Comparison of ENCODE assay signal across 20 cellular contexts in the genomic region with DNA sequence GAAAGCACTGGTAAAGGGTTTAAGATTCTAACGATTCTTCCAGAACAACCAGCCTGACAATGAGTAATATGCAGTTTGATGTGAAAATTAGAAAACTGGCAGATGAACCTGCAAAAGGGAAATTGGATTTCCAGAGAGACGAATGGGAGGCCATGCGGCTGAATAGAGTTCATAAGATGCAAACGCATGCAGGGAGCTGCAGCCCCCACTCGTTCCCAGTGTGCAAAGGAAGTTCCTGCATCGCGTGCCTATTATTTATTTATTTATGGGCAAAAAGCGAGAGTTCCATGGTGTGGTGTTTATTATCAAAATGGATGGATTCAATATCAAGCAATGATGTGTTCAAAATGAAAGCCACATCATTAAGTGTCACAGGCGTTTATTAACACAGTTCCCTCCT.
DNase-seq lines count a peak whose midpoint lies in the region; ATAC-seq and TF ChIP-seq lines count a peak whose summit lies in the region.
"Had no signal": no experiment of that assay in that cellular context is flagged by ENCODE, and none has a peak within 500 bp of the region (broad histone marks: within the 10 kb centered on the region; RNA-seq: fewer than 3 reads in every experiment).

No MANE protein-coding gene starts in this region.

- H3K4me3 Mint-ChIP-seq in osteocyte (ENCODE audit: unreplicated experiment) = no peak overlapping the region
- H3K4me3 Mint-ChIP-seq: CD8-positive, alpha-beta T cell had no signal

- H3K27me3 Mint-ChIP-seq in osteocyte (ENCODE audit: unreplicated experiment) = peaks cover 8% of the 10 kb centered on the region

- H3K27ac Mint-ChIP-seq in osteocyte (ENCODE audit: unreplicated experiment) = no peak overlapping the region
- H3K27ac Mint-ChIP-seq: CD8-positive, alpha-beta T cell had no signal

- peak overlapping the region; percentile 49 for H3K4me3 ChIP-seq in ACC112 (ENCODE audit: low read depth, low read length)
- H3K4me3 ChIP-seq in WI38 (ENCODE audit: low read depth, low read length) = peak overlapping the region; percentile 43
- peak overlapping the region; percentile 5 to 38 (median 27) for H3K4me3 ChIP-seq in fibroblast of lung (replicated peaks in 1 of 4; ENCODE audit: control extremely low read depth in 1 of 4, insufficient read depth in 1 of 4, low read depth in 3 of 4, low read length in 4 of 4)
- H3K4me3 ChIP-seq: BLaER1 treated with 17β-estradiol and CSF1 and Interleukin-3, amounts not matched to agents 10 nM and 100 nM; SJCRH30 had no signal

- no peaks in the 10 kb centered on the region for H4K20me1 ChIP-seq in fibroblast of lung (ENCODE audit: control insufficient read depth, extremely low read depth, insufficient read depth, low read length)
- H4K20me1 ChIP-seq: BLaER1 treated with 17β-estradiol and CSF1 and Interleukin-3, amounts not matched to agents 10 nM and 100 nM had no signal

- DNase-seq in fibroblast of lung (ENCODE audit: low read depth in 2 of 2) (no peak), osteocyte (ENCODE audit: extremely low spot score, unreplicated experiment) (peak; percentile 30), NCI-H1930 (lab: John Stamatoyannopoulos, UW) (no peak), GM20000 (ENCODE audit: low spot score) (no peak)
- DNase-seq: 8988T; Calu3; CD8-positive, alpha-beta T cell; DMS53; EL; KG1; NCI-H1105 treated with DMSO at 0.1 percent for 48 hours; NCI-H1694 treated with DMSO at 0.1 percent for 48 hours; SJCRH30 had no signal

- H3K79me2 ChIP-seq in ACC112 (ENCODE audit: control insufficient read depth, insufficient read depth, low read length, unreplicated experiment) (no peaks in the 10 kb centered on the region), fibroblast of lung (ENCODE audit: control insufficient read depth, insufficient read depth, low read length) (no peaks in the 10 kb centered on the region)

- no peaks in the 10 kb centered on the region for H3K9me3 Mint-ChIP-seq in osteocyte (ENCODE audit: unreplicated experiment)
- H3K9me3 Mint-ChIP-seq: CD8-positive, alpha-beta T cell had no signal

- no peaks in the 10 kb centered on the region for H3K4me1 ChIP-seq in ACC112 (ENCODE audit: control insufficient read depth, insufficient read depth, low read length, unreplicated experiment)
- H3K4me1 ChIP-seq in fibroblast of lung (ENCODE audit: control insufficient read depth, extremely low read depth, insufficient read depth, low read length) = no peaks in the 10 kb centered on the region
- H3K4me1 ChIP-seq: BLaER1 treated with 17β-estradiol and CSF1 and Interleukin-3, amounts not matched to agents 10 nM and 100 nM had no signal

- H3K9me3 ChIP-seq in fibroblast of lung (ENCODE audit: control insufficient read depth, insufficient read depth, low read depth, low read length) = no peaks in the 10 kb centered on the region
- H3K9me3 ChIP-seq: BLaER1 treated with 17β-estradiol and CSF1 and Interleukin-3, amounts not matched to agents 10 nM and 100 nM; SJCRH30 had no signal

- ATAC-seq in HG03135 (IDR thresholded peaks at IDR 0.05; ENCODE audit: unreplicated experiment) (no peak), GM18867 (IDR thresholded peaks at IDR 0.05; ENCODE audit: unreplicated experiment) (no peak)
- ATAC-seq: CD8-positive, alpha-beta T cell; HepG2; Panc1 had no signal

- H3K9ac ChIP-seq in fibroblast of lung (ENCODE audit: insufficient read depth, low read length) = no peak overlapping the region
- H3K9ac ChIP-seq: BLaER1 treated with 17β-estradiol and CSF1 and Interleukin-3, amounts not matched to agents 10 nM and 100 nM had no signal

- H3K36me3 Mint-ChIP-seq in osteocyte (ENCODE audit: unreplicated experiment) = no peaks in the 10 kb centered on the region
- H3K36me3 Mint-ChIP-seq: CD8-positive, alpha-beta T cell had no signal

- no peaks in the 10 kb centered on the region for H3K36me3 ChIP-seq in ACC112 (ENCODE audit: insufficient read depth, low read length)
- H3K36me3 ChIP-seq in fibroblast of lung (ENCODE audit: control insufficient read depth, insufficient read depth, low read length) = no peaks in the 10 kb centered on the region
- H3K36me3 ChIP-seq: BLaER1 treated with 17β-estradiol and CSF1 and Interleukin-3, amounts not matched to agents 10 nM and 100 nM; SJCRH30 had no signal

- H2AFZ ChIP-seq in ACC112 (ENCODE audit: low read length, unreplicated experiment) = peak overlapping the region; percentile 6
- H2AFZ ChIP-seq in fibroblast of lung (ENCODE audit: low read length) = no peak overlapping the region

- peak overlapping the region; percentile 52 for H3K4me2 ChIP-seq in fibroblast of lung (ENCODE audit: extremely low read depth, insufficient read depth, low read length)
- H3K4me2 ChIP-seq: BLaER1 treated with 17β-estradiol and CSF1 and Interleukin-3, amounts not matched to agents 10 nM and 100 nM had no signal

- H3K27me3 ChIP-seq in ACC112 (ENCODE audit: insufficient read depth, low read length) (peaks cover 30% of the 10 kb centered on the region), fibroblast of lung (ENCODE audit: control insufficient read depth, insufficient read depth, low read length) (peaks cover 2% of the 10 kb centered on the region)
- H3K27me3 ChIP-seq: SJCRH30 had no signal

- no peak overlapping the region for H3K27ac ChIP-seq in ACC112 (ENCODE audit: low read depth, low read length)
- no peak overlapping the region for H3K27ac ChIP-seq in fibroblast of lung (ENCODE audit: insufficient read depth, low read length)
- H3K27ac ChIP-seq: BLaER1 treated with 17β-estradiol and CSF1 and Interleukin-3, amounts not matched to agents 10 nM and 100 nM; SJCRH30 had no signal

- TF ChIP-seq CTCF in WI38 (IDR thresholded peaks at IDR 0.05; ENCODE audit: low read depth, low read length) (no peak), fibroblast of lung (conservative IDR thresholded peaks at IDR 0.05 in 1 of 2, IDR thresholded peaks at IDR 0.05 in 1 of 2; ENCODE audit: low read depth in 1 of 2, low read length in 2 of 2) (no peak), osteocyte (IDR thresholded peaks at IDR 0.05) (no peak), GM20000 (IDR thresholded peaks at IDR 0.05; ENCODE audit: extremely low read depth, missing control alignments) (no peak)

- H3K4me1 Mint-ChIP-seq in osteocyte (ENCODE audit: unreplicated experiment) = no peaks in the 10 kb centered on the region
